In the genomic region with DNA sequence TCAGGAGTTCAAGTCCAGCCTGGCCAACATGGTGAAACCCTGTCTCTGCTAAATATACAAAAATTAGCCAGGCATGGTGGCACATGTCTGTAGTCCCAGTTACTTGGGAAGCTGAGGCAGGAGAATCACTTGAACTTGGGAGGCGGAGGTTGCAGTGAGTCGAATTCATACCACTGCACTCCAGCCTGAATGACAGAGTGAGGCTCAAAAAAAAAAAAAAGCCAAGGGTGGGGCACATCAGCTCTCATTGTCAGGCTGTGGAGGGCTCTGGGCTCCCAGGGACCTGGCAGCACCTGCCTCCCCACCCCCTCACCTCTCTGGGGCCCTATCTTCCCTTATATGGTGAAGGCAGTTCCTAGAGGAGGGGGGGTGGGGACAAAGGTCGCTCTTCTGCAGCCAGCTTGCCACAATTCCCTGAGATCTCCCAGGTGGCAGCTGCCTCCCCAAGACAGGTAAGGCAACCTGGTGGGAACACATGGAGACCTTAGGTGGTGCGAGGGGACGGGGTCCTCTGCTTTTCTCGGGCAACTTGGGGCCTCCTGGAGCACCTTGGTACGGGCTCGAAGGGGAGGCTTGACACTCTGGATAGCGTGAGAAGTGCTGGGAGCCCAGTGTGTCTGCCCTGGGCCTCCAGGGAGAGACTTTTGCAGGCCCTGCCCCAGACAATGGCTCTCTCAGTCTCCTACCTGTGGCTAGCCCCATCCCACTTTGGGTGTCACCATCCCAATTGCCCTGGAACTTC, we compare ENCODE assay signal across 2 cellular contexts.
TF ChIP-seq lines count a peak whose summit lies in the region.

A gene (plus strand): TSS at position 407 of the 742 bp plus-strand sequence. CDS start 4,656 bp downstream, outside the sequence.

TF ChIP-seq in IMR-90, 13 proteins besides CTCF, POLR2A, EP300 and RAD21 (continued from another document):
- TF ChIP-seq, protein P1, sequence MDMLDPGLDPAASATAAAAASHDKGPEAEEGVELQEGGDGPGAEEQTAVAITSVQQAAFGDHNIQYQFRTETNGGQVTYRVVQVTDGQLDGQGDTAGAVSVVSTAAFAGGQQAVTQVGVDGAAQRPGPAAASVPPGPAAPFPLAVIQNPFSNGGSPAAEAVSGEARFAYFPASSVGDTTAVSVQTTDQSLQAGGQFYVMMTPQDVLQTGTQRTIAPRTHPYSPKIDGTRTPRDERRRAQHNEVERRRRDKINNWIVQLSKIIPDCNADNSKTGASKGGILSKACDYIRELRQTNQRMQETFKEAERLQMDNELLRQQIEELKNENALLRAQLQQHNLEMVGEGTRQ (IDR thresholded peaks at IDR 0.05; ENCODE audit: low read depth, low read length): no peak
- TF ChIP-seq CEBPB (IDR thresholded peaks at IDR 0.05; ENCODE audit: low read depth, low read length) (no peak), MXI1 (IDR thresholded peaks at IDR 0.05; ENCODE audit: borderline replicate concordance, low read depth, low read length) (no peak)

TF ChIP-seq in WTC11, 78 proteins besides CTCF, POLR2A, EP300 and RAD21:
- TF ChIP-seq, protein P2, sequence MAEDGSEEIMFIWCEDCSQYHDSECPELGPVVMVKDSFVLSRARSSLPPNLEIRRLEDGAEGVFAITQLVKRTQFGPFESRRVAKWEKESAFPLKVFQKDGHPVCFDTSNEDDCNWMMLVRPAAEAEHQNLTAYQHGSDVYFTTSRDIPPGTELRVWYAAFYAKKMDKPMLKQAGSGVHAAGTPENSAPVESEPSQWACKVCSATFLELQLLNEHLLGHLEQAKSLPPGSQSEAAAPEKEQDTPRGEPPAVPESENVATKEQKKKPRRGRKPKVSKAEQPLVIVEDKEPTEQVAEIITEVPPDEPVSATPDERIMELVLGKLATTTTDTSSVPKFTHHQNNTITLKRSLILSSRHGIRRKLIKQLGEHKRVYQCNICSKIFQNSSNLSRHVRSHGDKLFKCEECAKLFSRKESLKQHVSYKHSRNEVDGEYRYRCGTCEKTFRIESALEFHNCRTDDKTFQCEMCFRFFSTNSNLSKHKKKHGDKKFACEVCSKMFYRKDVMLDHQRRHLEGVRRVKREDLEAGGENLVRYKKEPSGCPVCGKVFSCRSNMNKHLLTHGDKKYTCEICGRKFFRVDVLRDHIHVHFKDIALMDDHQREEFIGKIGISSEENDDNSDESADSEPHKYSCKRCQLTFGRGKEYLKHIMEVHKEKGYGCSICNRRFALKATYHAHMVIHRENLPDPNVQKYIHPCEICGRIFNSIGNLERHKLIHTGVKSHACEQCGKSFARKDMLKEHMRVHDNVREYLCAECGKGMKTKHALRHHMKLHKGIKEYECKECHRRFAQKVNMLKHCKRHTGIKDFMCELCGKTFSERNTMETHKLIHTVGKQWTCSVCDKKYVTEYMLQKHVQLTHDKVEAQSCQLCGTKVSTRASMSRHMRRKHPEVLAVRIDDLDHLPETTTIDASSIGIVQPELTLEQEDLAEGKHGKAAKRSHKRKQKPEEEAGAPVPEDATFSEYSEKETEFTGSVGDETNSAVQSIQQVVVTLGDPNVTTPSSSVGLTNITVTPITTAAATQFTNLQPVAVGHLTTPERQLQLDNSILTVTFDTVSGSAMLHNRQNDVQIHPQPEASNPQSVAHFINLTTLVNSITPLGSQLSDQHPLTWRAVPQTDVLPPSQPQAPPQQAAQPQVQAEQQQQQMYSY (CRISPR knock-in tag; IDR thresholded peaks at IDR 0.05): no peak
- TF ChIP-seq ZNF423 (CRISPR knock-in tag; IDR thresholded peaks at IDR 0.05) (no peak), GABPB1 (CRISPR knock-in tag; IDR thresholded peaks at IDR 0.05) (0 out of 2 replicates have a peak, but pooled peaks have one; percentile 53), SMAD4 (CRISPR knock-in tag; IDR thresholded peaks at IDR 0.05) (no peak), KAT7 (CRISPR knock-in tag; IDR thresholded peaks at IDR 0.05; ENCODE audit: borderline replicate concordance) (no peak), ZNF219 (CRISPR knock-in tag; IDR thresholded peaks at IDR 0.05; ENCODE audit: borderline replicate concordance) (no peak), ZNF396 (CRISPR knock-in tag; IDR thresholded peaks at IDR 0.05; ENCODE audit: borderline replicate concordance) (no peak)
TF ChIP-seq in WTC11: peak in this region for 1.
